ENCODE assay signal across 17 cellular contexts in the genomic region with DNA sequence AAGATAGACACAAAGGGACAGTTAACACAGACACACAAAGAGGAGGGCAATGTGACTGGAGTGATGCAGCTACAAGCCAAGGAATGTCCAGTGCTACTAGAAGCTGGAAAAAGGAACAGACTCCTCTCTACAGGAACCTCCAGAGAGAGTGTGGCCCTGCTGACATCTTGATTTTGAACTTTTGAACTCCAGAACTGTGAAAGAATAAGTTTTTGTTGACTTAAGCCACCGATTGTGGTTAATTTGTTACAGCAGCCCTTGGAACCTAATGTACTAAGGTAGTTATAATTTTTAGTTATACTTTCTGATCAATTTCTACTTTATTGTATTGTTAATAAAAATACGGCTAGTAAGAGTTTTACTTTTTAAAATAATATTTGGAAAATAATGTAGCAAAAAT.
DNase-seq lines count a peak whose midpoint lies in the region; ATAC-seq, FAIRE-seq and TF ChIP-seq lines count a peak whose summit lies in the region.
"Had no signal": no experiment of that assay in that cellular context is flagged by ENCODE, and none has a peak within 500 bp of the region (broad histone marks: within the 10 kb centered on the region; RNA-seq: fewer than 3 reads in every experiment).

No MANE protein-coding gene starts in this region.

- no peak overlapping the region for H2AFZ ChIP-seq in HepG2 (ENCODE audit: low read length)

- no peak for TF ChIP-seq CTCF in fibroblast of mammary gland (conservative IDR thresholded peaks at IDR 0.05; ENCODE audit: control insufficient read depth, insufficient read depth, low read depth, low read length)
- TF ChIP-seq CTCF in HepG2 (CRISPR knock-in tag; IDR thresholded peaks at IDR 0.05), result no peak
- no peak for TF ChIP-seq CTCF in pancreas (IDR thresholded peaks at IDR 0.05)
- no peak for TF ChIP-seq CTCF in esophagus muscularis mucosa (IDR thresholded peaks at IDR 0.05)
- no peak for TF ChIP-seq CTCF in nephron progenitor cell (IDR thresholded peaks at IDR 0.05)

- no peaks in the 10 kb centered on the region for H3K79me2 ChIP-seq in HepG2 (ENCODE audit: insufficient read depth, low read length)

- H3K4me3 ChIP-seq in fibroblast of mammary gland (ENCODE audit: control insufficient read depth, low read depth, low read length) (no peak overlapping the region), HepG2 (replicated peaks in 1 of 3; ENCODE audit: insufficient read depth in 1 of 3, low read depth in 2 of 3, low read length in 3 of 3) (no peak overlapping the region), pancreas (no peak overlapping the region), esophagus muscularis mucosa (no peak overlapping the region)
- H3K4me3 ChIP-seq: HAP-1 had no signal

- TF ChIP-seq EP300 in HepG2 (IDR thresholded peaks at IDR 0.05; ENCODE audit: low read depth in 2 of 2, low read length in 2 of 2), result no peak
- TF ChIP-seq EP300 in HepG2 (CRISPR knock-in tag; IDR thresholded peaks at IDR 0.05; ENCODE audit: borderline replicate concordance), result no peak
- TF ChIP-seq EP300 in esophagus muscularis mucosa (IDR thresholded peaks at IDR 0.05), result no peak

- no peaks in the 10 kb centered on the region for H3K9me3 Mint-ChIP-seq in nephron progenitor cell
- H3K9me3 Mint-ChIP-seq: CD8-positive, alpha-beta memory T cell had no signal

- peaks cover 5% of the 10 kb centered on the region for H3K36me3 Mint-ChIP-seq in nephron progenitor cell (ENCODE audit: low read depth)

- no peak for TF ChIP-seq RAD21 in HepG2 (CRISPR knock-in tag; IDR thresholded peaks at IDR 0.05)

- in situ Hi-C loops in HepG2 (cut with HindIII; ENCODE audit: extremely low pct_ligation_motif_present, low pct_unique_long_range_greater_than_20kb), result no loop called here

- H3K9ac ChIP-seq in HepG2 (ENCODE audit: insufficient read depth, low read depth, low read length), result no peak overlapping the region

- CTCF ChIA-PET in HepG2 (lab: Yijun Ruan, JAX; ENCODE audit: low intra/inter-chr PET ratio, low total read pairs), result no interaction called here

- peak; percentile 79 for ATAC-seq in HepG2
- ATAC-seq in pancreas, result peak in 3 of 4 donors; percentile 23 to 34 (median 27)

- H4K20me1 ChIP-seq in HepG2 (ENCODE audit: insufficient read depth, low read length), result no peaks in the 10 kb centered on the region

- H3K27me3 Mint-ChIP-seq in nephron progenitor cell (ENCODE audit: low read depth, poor library complexity), result no peaks in the 10 kb centered on the region
- H3K27me3 Mint-ChIP-seq: CD8-positive, alpha-beta memory T cell had no signal

- H3K4me1 ChIP-seq in HepG2 (ENCODE audit: insufficient read depth, low read length) (peaks cover 28% of the 10 kb centered on the region), pancreas (peaks cover 0 to 13% (median 4%) of the 10 kb centered on the region in 3 donors), esophagus muscularis mucosa (no peaks in the 10 kb centered on the region)
- H3K4me1 ChIP-seq: BE2C, HAP-1 had no signal

- 28% methylated on average over 2 of the region's 2 CpGs for WGBS in HepG2 (ENCODE audit: low lambda C conversion rate)
- 36 to 41% methylated on average over 2 of the region's 2 CpGs for WGBS in pancreas, 2 donors
- 83% methylated on average over 2 of the region's 2 CpGs for WGBS in esophagus muscularis mucosa

- H3K27ac Mint-ChIP-seq in nephron progenitor cell, result no peak overlapping the region
- H3K27ac Mint-ChIP-seq: CD8-positive, alpha-beta memory T cell had no signal

- H3K4me1 Mint-ChIP-seq in nephron progenitor cell, result no peaks in the 10 kb centered on the region
- H3K4me1 Mint-ChIP-seq: CD8-positive, alpha-beta memory T cell had no signal

- no peak overlapping the region for H3K4me3 Mint-ChIP-seq in nephron progenitor cell
- H3K4me3 Mint-ChIP-seq: CD8-positive, alpha-beta memory T cell had no signal

- 0 out of 5 replicates have a peak, but pooled peaks cover 0 to 2% of the 10 kb centered on the region in 2 experiments for H3K36me3 ChIP-seq in HepG2 (replicated peaks in 1 of 2; ENCODE audit: control insufficient read depth in 1 of 2, insufficient read depth in 2 of 2, low read length in 2 of 2)
- H3K36me3 ChIP-seq in pancreas, result no peaks in the 10 kb centered on the region
- H3K36me3 ChIP-seq in esophagus muscularis mucosa, result peaks cover 0 to 13% (median 3%) of the 10 kb centered on the region in 4 donors
- H3K36me3 ChIP-seq: BE2C, HAP-1 had no signal

- H3K9me3 ChIP-seq in HepG2 (ENCODE audit: low read length), result no peaks in the 10 kb centered on the region
- no peaks in the 10 kb centered on the region for H3K9me3 ChIP-seq in pancreas
- H3K9me3 ChIP-seq in esophagus muscularis mucosa, result no peaks in the 10 kb centered on the region
- H3K9me3 ChIP-seq: BE2C, Caco-2, HAP-1 had no signal

- H3K4me2 ChIP-seq in HepG2 (ENCODE audit: low read depth, low read length), result peak overlapping the region; percentile 46

- H3K27me3 ChIP-seq in HepG2 (ENCODE audit: control insufficient read depth in 1 of 2, insufficient read depth in 2 of 2, low read length in 2 of 2) (no peaks in the 10 kb centered on the region), pancreas (no peaks in the 10 kb centered on the region), esophagus muscularis mucosa (no peaks in the 10 kb centered on the region)
- H3K27me3 ChIP-seq: BE2C had no signal

- H3K27ac ChIP-seq in HepG2 (ENCODE audit: extremely low read length, insufficient read depth, low read length) (no peak overlapping the region), pancreas (no peak overlapping the region), esophagus muscularis mucosa (replicated peaks in 1 of 4) (no peak overlapping the region)
- H3K27ac ChIP-seq: C4-2B had no signal

- intact Hi-C loops in HepG2 (cut with micrococcal nuclease; ENCODE audit: unreplicated experiment) (no loop called here), pancreas (cut with DNase I) (no loop called here), esophagus muscularis mucosa (cut with DNase I) (no loop called here)

- FAIRE-seq in HepG2 (lab: Jason Lieb, UNC), result peak; percentile 79
- no peak for FAIRE-seq in pancreas (lab: Jason Lieb, UNC)
- FAIRE-seq: A204.1, GM19239, H1 had no signal

- DNase-seq in HT-29 (ENCODE audit: low spot score), result peak; percentile 26
- DNase-seq in fibroblast of mammary gland (ENCODE audit: low read depth), result peak; percentile 22
- DNase-seq in HepG2 (ENCODE audit: low spot score), result peak; percentile 34
- DNase-seq in pancreas, result no peak
- no peak for DNase-seq in esophagus muscularis mucosa (ENCODE audit: extremely low spot score)
- no peak for DNase-seq in nephron progenitor cell
- no peak for DNase-seq in middle frontal gyrus (ENCODE audit: extremely low spot score, low spot score)
- DNase-seq: BE2C; Caco-2; CD8-positive, alpha-beta memory T cell; DND-41; GF-D8 had no signal

- BruUV-seq in HepG2 (replicated peaks; lab: Mats Ljungman, UMichigan), result no TSS peak

- POLR2A ChIA-PET in HepG2 (lab: Yijun Ruan, JAX), result no interaction called here

- TF ChIP-seq POLR2A in HepG2 (IDR thresholded peaks at IDR 0.05; ENCODE audit: insufficient read depth in 1 of 2, low read depth in 2 of 2, low read length in 2 of 2), result no peak
- TF ChIP-seq POLR2A in esophagus muscularis mucosa (IDR thresholded peaks at IDR 0.05; ENCODE audit: low read depth), result no peak

TF ChIP-seq in HepG2, 621 proteins besides CTCF, POLR2A, EP300 and RAD21 (continues in another document):
- TF ChIP-seq THYN1 (CRISPR knock-in tag; IDR thresholded peaks at IDR 0.05; ENCODE audit: borderline replicate concordance, low read depth), result no peak
- no peak for TF ChIP-seq NFYC (CRISPR knock-in tag; IDR thresholded peaks at IDR 0.05)
- no peak for TF ChIP-seq ZSCAN31 (CRISPR knock-in tag; IDR thresholded peaks at IDR 0.05; ENCODE audit: low read depth)
- TF ChIP-seq GATAD2A (CRISPR knock-in tag; IDR thresholded peaks at IDR 0.05), result peak; percentile 30; the same call in 1 of the 2 replicates
- no peak for TF ChIP-seq PHF5A (CRISPR knock-in tag; IDR thresholded peaks at IDR 0.05; ENCODE audit: low read depth, unreplicated experiment)
- TF ChIP-seq, protein P1, sequence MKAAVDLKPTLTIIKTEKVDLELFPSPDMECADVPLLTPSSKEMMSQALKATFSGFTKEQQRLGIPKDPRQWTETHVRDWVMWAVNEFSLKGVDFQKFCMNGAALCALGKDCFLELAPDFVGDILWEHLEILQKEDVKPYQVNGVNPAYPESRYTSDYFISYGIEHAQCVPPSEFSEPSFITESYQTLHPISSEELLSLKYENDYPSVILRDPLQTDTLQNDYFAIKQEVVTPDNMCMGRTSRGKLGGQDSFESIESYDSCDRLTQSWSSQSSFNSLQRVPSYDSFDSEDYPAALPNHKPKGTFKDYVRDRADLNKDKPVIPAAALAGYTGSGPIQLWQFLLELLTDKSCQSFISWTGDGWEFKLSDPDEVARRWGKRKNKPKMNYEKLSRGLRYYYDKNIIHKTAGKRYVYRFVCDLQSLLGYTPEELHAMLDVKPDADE (CRISPR knock-in tag; IDR thresholded peaks at IDR 0.05), result no peak
- TF ChIP-seq, protein P2, sequence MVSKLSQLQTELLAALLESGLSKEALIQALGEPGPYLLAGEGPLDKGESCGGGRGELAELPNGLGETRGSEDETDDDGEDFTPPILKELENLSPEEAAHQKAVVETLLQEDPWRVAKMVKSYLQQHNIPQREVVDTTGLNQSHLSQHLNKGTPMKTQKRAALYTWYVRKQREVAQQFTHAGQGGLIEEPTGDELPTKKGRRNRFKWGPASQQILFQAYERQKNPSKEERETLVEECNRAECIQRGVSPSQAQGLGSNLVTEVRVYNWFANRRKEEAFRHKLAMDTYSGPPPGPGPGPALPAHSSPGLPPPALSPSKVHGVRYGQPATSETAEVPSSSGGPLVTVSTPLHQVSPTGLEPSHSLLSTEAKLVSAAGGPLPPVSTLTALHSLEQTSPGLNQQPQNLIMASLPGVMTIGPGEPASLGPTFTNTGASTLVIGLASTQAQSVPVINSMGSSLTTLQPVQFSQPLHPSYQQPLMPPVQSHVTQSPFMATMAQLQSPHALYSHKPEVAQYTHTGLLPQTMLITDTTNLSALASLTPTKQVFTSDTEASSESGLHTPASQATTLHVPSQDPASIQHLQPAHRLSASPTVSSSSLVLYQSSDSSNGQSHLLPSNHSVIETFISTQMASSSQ (IDR thresholded peaks at IDR 0.05; ENCODE audit: low read depth), result peak; percentile 40; the same call in 1 of the 2 replicates
- TF ChIP-seq, protein P2 (CRISPR knock-in tag; IDR thresholded peaks at IDR 0.05; ENCODE audit: borderline replicate concordance), result no peak

Comparison
In these comparisons a context has a peak if more than half of its experiments do, and no peak if none do; other contexts are left out.
1. DNase-seq: peak in HT-29 (single experiment), fibroblast of mammary gland (single experiment) and HepG2 (single experiment); none in pancreas (0 of 6), esophagus muscularis mucosa (single experiment), nephron progenitor cell (single experiment) and middle frontal gyrus (single experiment).